ENCODE assay signal across 8 cellular contexts in genomic region chr6:57317060-57317943, GRCh38. TPM values are rescaled to one million over a fixed set of nuclear protein-coding genes. Genes with fewer than 3 reads are reported as not detected.
DNase-seq lines count a peak whose midpoint lies in the region; ATAC-seq and TF ChIP-seq lines count a peak whose summit lies in the region.

A gene with protein sequence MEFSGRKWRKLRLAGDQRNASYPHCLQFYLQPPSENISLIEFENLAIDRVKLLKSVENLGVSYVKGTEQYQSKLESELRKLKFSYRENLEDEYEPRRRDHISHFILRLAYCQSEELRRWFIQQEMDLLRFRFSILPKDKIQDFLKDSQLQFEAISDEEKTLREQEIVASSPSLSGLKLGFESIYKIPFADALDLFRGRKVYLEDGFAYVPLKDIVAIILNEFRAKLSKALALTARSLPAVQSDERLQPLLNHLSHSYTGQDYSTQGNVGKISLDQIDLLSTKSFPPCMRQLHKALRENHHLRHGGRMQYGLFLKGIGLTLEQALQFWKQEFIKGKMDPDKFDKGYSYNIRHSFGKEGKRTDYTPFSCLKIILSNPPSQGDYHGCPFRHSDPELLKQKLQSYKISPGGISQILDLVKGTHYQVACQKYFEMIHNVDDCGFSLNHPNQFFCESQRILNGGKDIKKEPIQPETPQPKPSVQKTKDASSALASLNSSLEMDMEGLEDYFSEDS (plus strand): TSS chr6:57317630. CDS start chr6:57318446, 816 bp downstream.

- DNase-seq in DMS114 treated with DMSO at 0.1 percent for 48 hours (lab: John Stamatoyannopoulos, UW; ENCODE audit: unreplicated experiment) (peak; percentile 90), OCI-M1 (lab: John Stamatoyannopoulos, UW) (peak; percentile 94), activated T-cell treated with anti-CD3 and anti-CD28 coated beads for 48 hours (ENCODE audit: low read depth) (peak; percentile 79), erythroblast (lab: John Stamatoyannopoulos, UW) (peak; percentile 89), mucosa of gallbladder (ENCODE audit: low spot score) (peak; percentile 87)
- DNase-seq in stimulated activated CD8-positive, alpha-beta memory T cell treated with anti-CD3 and anti-CD28 coated beads, Interleukin-4, amount 100 ng/mL, for 24 hours (ENCODE audit: low read depth) = peak; percentile 77

- peaks cover 14 to 27% (median 23%) of the 10 kb centered on the region in 3 donors for H3K4me1 Mint-ChIP-seq in IgD-negative memory B cell

- peak within 1 kb of the TSS; percentile 92 to 100 (median 100) for H3K4me3 Mint-ChIP-seq in IgD-negative memory B cell

- H3K27me3 Mint-ChIP-seq in IgD-negative memory B cell = no peaks in the 10 kb centered on the region

- H3K9me3 Mint-ChIP-seq in IgD-negative memory B cell = no peaks in the 10 kb centered on the region

- peaks cover 13% of the 10 kb centered on the region for H3K36me3 Mint-ChIP-seq in IgD-negative memory B cell

- peak within 1 kb of the TSS; percentile 61 to 98 (median 93) for H3K27ac Mint-ChIP-seq in IgD-negative memory B cell

- TF ChIP-seq POLR2A in erythroblast (IDR thresholded peaks at IDR 0.05; ENCODE audit: low read length) = peak; percentile 82

- ATAC-seq in GM21529 (IDR thresholded peaks at IDR 0.05; ENCODE audit: unreplicated experiment) = peak; percentile 86

RNA-seq across cellular contexts. Expression of the gene that starts here (rescaled TPM):
- 9.1 TPM for polyA plus RNA-seq in IgD-negative memory B cell
- 10.5 TPM for total RNA-seq in mucosa of gallbladder

Comparison
In these comparisons a context has a peak if more than half of its experiments do, and no peak if none do; other contexts are left out.
1. Peak in every context shown above with its lines: DNase-seq and ATAC-seq.